Comparison of ENCODE assay signal across 1 cellular context in genomic region chr14:72926292-72927028, GRCh38.
A peak's percentile ranks its signal among the peaks of the same experiment; 100 is the strongest.
TF ChIP-seq lines count a peak whose summit lies in the region.

DCAF4 (plus strand) TSS chr14:72926464; CDS start chr14:72937979, 11,515 bp downstream.

TF ChIP-seq in GM12878, 131 proteins besides CTCF, POLR2A, EP300 and RAD21 (continued from another document and continues in another):
- TF ChIP-seq NKRF (conservative IDR thresholded peaks at IDR 0.05): peak; percentile 97
- TF ChIP-seq ZNF207 (IDR thresholded peaks at IDR 0.05; ENCODE audit: borderline replicate concordance): no peak
- TF ChIP-seq CREM (IDR thresholded peaks at IDR 0.05; ENCODE audit: low read depth): peak; percentile 75
- TF ChIP-seq CEBPZ (IDR thresholded peaks at IDR 0.05; ENCODE audit: low read depth, low read length): peak; percentile 64; the same call in 1 of the 2 replicates
- peak; percentile 43 to 73; a peak in 3 of 4 replicates for TF ChIP-seq BHLHE40 (IDR thresholded peaks at IDR 0.05; ENCODE audit: borderline replicate concordance in 1 of 2, low read depth in 2 of 2, low read length in 1 of 2)
- no peak for TF ChIP-seq ZZZ3 (IDR thresholded peaks at IDR 0.05; ENCODE audit: control insufficient read depth, insufficient read length, low read depth)
- no peak for TF ChIP-seq IRF5 (IDR thresholded peaks at IDR 0.05; ENCODE audit: borderline replicate concordance)
- TF ChIP-seq STAT1 (conservative IDR thresholded peaks at IDR 0.05): no peak
- peak; percentile 53; the same call in 1 of the 2 replicates for TF ChIP-seq GATAD2B (conservative IDR thresholded peaks at IDR 0.05; ENCODE audit: low read depth)
- no peak for TF ChIP-seq RELA (IDR thresholded peaks at IDR 0.05; ENCODE audit: borderline replicate concordance, partially characterized antibody)
- TF ChIP-seq JUND (IDR thresholded peaks at IDR 0.05; ENCODE audit: low read depth, low read length): no peak
- TF ChIP-seq BRCA1 (IDR thresholded peaks at IDR 0.05; ENCODE audit: low read depth, low read length): no peak
- TF ChIP-seq CHD4 (IDR thresholded peaks at IDR 0.05): no peak
- TF ChIP-seq IRF3 (IDR thresholded peaks at IDR 0.05): peak; percentile 82
- TF ChIP-seq MXI1 (IDR thresholded peaks at IDR 0.05; ENCODE audit: low read depth, low read length): peak; percentile 97
- no peak for TF ChIP-seq USF2 (IDR thresholded peaks at IDR 0.05; ENCODE audit: borderline replicate concordance, low read depth, low read length)
- TF ChIP-seq EZH2 (IDR thresholded peaks at IDR 0.05; ENCODE audit: borderline replicate concordance, control insufficient read depth, low read depth, low read length): no peak
- TF ChIP-seq ZNF24 (IDR thresholded peaks at IDR 0.05): no peak
- no peak for TF ChIP-seq ELK1 (IDR thresholded peaks at IDR 0.05; ENCODE audit: low read depth, low read length)
- TF ChIP-seq FOS (IDR thresholded peaks at IDR 0.05; ENCODE audit: borderline replicate concordance, extremely low read depth, insufficient read length): peak; percentile 83
- no peak for TF ChIP-seq FOXK2 (IDR thresholded peaks at IDR 0.05)
- no peak for TF ChIP-seq E2F8 (IDR thresholded peaks at IDR 0.05; ENCODE audit: low read depth, partially characterized antibody)
- no peak for TF ChIP-seq SMAD5 (IDR thresholded peaks at IDR 0.05; ENCODE audit: low read depth)
- TF ChIP-seq SIN3A (IDR thresholded peaks at IDR 0.05; ENCODE audit: low read depth, low read length): peak; percentile 92
- TF ChIP-seq EED (IDR thresholded peaks at IDR 0.05; ENCODE audit: low read depth): no peak
- TF ChIP-seq MLLT1 (IDR thresholded peaks at IDR 0.05): no peak
- no peak for TF ChIP-seq POLR2AphosphoS2 (IDR thresholded peaks at IDR 0.05; ENCODE audit: low read depth, low read length)
- TF ChIP-seq TARDBP (IDR thresholded peaks at IDR 0.05; ENCODE audit: borderline replicate concordance): no peak
- peak; percentile 55; the same call in 1 of the 2 replicates for TF ChIP-seq HDGF (IDR thresholded peaks at IDR 0.05)
- TF ChIP-seq CUX1 (IDR thresholded peaks at IDR 0.05; ENCODE audit: insufficient replicate concordance, low read depth, low read length): no peak
- no peak for TF ChIP-seq PAX8 (IDR thresholded peaks at IDR 0.05)
- no peak for TF ChIP-seq ETV6 (conservative IDR thresholded peaks at IDR 0.05 in 1 of 2, IDR thresholded peaks at IDR 0.05 in 1 of 2; ENCODE audit: borderline replicate concordance in 1 of 2, low read depth in 1 of 2)
- TF ChIP-seq IKZF2 (IDR thresholded peaks at IDR 0.05): no peak
- TF ChIP-seq ZBED1 (IDR thresholded peaks at IDR 0.05; ENCODE audit: borderline replicate concordance): no peak
- TF ChIP-seq E2F4 (IDR thresholded peaks at IDR 0.05; ENCODE audit: low read depth, low read length): no peak
- TF ChIP-seq CEBPB (IDR thresholded peaks at IDR 0.05; ENCODE audit: borderline replicate concordance in 1 of 2, low read depth in 2 of 2, low read length in 2 of 2): no peak
- no peak for TF ChIP-seq MYB (IDR thresholded peaks at IDR 0.05; ENCODE audit: borderline replicate concordance, low read depth, low read length)
- TF ChIP-seq SRF (IDR thresholded peaks at IDR 0.05; ENCODE audit: low read depth in 2 of 2, low read length in 2 of 2): 0 out of 4 replicates have a peak, but pooled peaks have one; percentile 8 to 27
- no peak for TF ChIP-seq SMC3 (IDR thresholded peaks at IDR 0.05; ENCODE audit: borderline replicate concordance, low read length)
